8 cellular contexts compared by ENCODE assay signal in genomic region chr7:150046290-150047194, GRCh38.
DNase-seq lines count a peak whose midpoint lies in the region; ATAC-seq, FAIRE-seq and TF ChIP-seq lines count a peak whose summit lies in the region.
"Not testable (repeated sequence)": the region's sequence is repeated elsewhere in the genome, so short reads cannot be mapped to it uniquely, and the experiment has no call there.

No MANE protein-coding gene starts in this region.

- H3K4me2 ChIP-seq in A549 (peak overlapping the region; percentile 95), H1 (ENCODE audit: insufficient read depth in 1 of 2, low read depth in 2 of 2, low read length in 2 of 2) (peak overlapping the region; percentile 70 to 77; a peak in 3 of 4 replicates), HepG2 (ENCODE audit: low read depth, low read length) (peak overlapping the region; percentile 47)

- not testable (repeated sequence) for H3K9me3 Mint-ChIP-seq in WTC11; activated naive CD8-positive, alpha-beta T cell (ENCODE audit: low read depth)

- not testable (repeated sequence) for H2BK120ac ChIP-seq in H1 (replicated peaks; ENCODE audit: low read depth, low read length)

- not testable (repeated sequence) for H2BK15ac ChIP-seq in H1 (ENCODE audit: low read length)

- TF ChIP-seq POLR2A in A549 (IDR thresholded peaks at IDR 0.05; ENCODE audit: low read length); H1 (IDR thresholded peaks at IDR 0.05; ENCODE audit: control extremely low read depth in 1 of 2, low read depth in 2 of 2, low read length in 2 of 2); HepG2 (IDR thresholded peaks at IDR 0.05; ENCODE audit: insufficient read depth in 1 of 2, low read depth in 2 of 2, low read length in 2 of 2): not testable (repeated sequence)

- H4K20me1 ChIP-seq in H1 (replicated peaks in 1 of 2; ENCODE audit: control insufficient read depth in 1 of 2, insufficient read depth in 2 of 2, low read length in 2 of 2); HepG2 (ENCODE audit: insufficient read depth, low read length): not testable (repeated sequence)

- H2BK12ac ChIP-seq in H1 (ENCODE audit: low read depth, low read length) = not testable (repeated sequence)

- H3K27me3 Mint-ChIP-seq in WTC11 (ENCODE audit: low read depth) = peaks cover 49% of the 10 kb centered on the region
- not testable (repeated sequence) for H3K27me3 Mint-ChIP-seq in activated naive CD8-positive, alpha-beta T cell

- H3K27ac Mint-ChIP-seq in WTC11; activated naive CD8-positive, alpha-beta T cell: not testable (repeated sequence)

- intact Hi-C loops in HepG2 (cut with micrococcal nuclease; ENCODE audit: unreplicated experiment) = not testable (repeated sequence)

- not testable (repeated sequence) for H3K14ac ChIP-seq in H1 (ENCODE audit: insufficient read length)

- peak; percentile 57 to 59 for ATAC-seq in A549
- not testable (repeated sequence) for ATAC-seq in WTC11
- ATAC-seq in HepG2 = peak; percentile 71

- not testable (repeated sequence) for H2BK20ac ChIP-seq in H1 (ENCODE audit: low read length)

- peak overlapping the region; percentile 76 for H3K4me3 Mint-ChIP-seq in WTC11
- peak overlapping the region; percentile 79 for H3K4me3 Mint-ChIP-seq in activated naive CD8-positive, alpha-beta T cell

- not testable (repeated sequence) for H3K18ac ChIP-seq in H1 (ENCODE audit: extremely low read depth, low read length)

- H2BK5ac ChIP-seq in H1 (ENCODE audit: low read depth, low read length) = not testable (repeated sequence)

- not testable (repeated sequence) for H3K27me3 ChIP-seq in H1 (replicated peaks in 1 of 4; ENCODE audit: control insufficient read depth in 3 of 4, extremely low read depth in 1 of 4, insufficient read depth in 3 of 4, low read length in 3 of 4); HepG2 (ENCODE audit: control insufficient read depth in 1 of 2, insufficient read depth in 2 of 2, low read length in 2 of 2)

- not testable (repeated sequence) for H3K79me1 ChIP-seq in H1 (ENCODE audit: low read depth, low read length)

- not testable (repeated sequence) for H2AFZ ChIP-seq in H1 (ENCODE audit: low read length); HepG2 (ENCODE audit: low read length)

- POLR2A ChIA-PET in A549 (lab: Yijun Ruan, JAX); WTC11 (lab: Charles Lee); H1 (lab: Charles Lee; ENCODE audit: partially characterized antibody); HepG2 (lab: Yijun Ruan, JAX): not testable (repeated sequence)

- H3K4me1 Mint-ChIP-seq in WTC11 = peaks cover 11% of the 10 kb centered on the region
- H3K4me1 Mint-ChIP-seq in activated naive CD8-positive, alpha-beta T cell (ENCODE audit: low read depth) = peaks cover 15% of the 10 kb centered on the region

- TF ChIP-seq RAD21 in A549 (conservative IDR thresholded peaks at IDR 0.05 in 1 of 2, IDR thresholded peaks at IDR 0.05 in 1 of 2); H1 (IDR thresholded peaks at IDR 0.05 in 1 of 2, conservative IDR thresholded peaks at IDR 0.05 in 1 of 2; ENCODE audit: low read depth in 2 of 2, low read length in 2 of 2); HepG2 (CRISPR knock-in tag; IDR thresholded peaks at IDR 0.05): not testable (repeated sequence)

- not testable (repeated sequence) for TF ChIP-seq CTCF in A549 (IDR thresholded peaks at IDR 0.05); WTC11 (IDR thresholded peaks at IDR 0.05); H1 (IDR thresholded peaks at IDR 0.05; ENCODE audit: control extremely low read depth in 1 of 3, insufficient read depth in 1 of 3, low read depth in 1 of 3, low read length in 3 of 3); HepG2 (CRISPR knock-in tag; IDR thresholded peaks at IDR 0.05)

- H3K56ac ChIP-seq in H1 (replicated peaks; ENCODE audit: insufficient read length, low read depth, low read length) = not testable (repeated sequence)

- H3K23ac ChIP-seq in H1 (ENCODE audit: insufficient read length) = not testable (repeated sequence)

- H3K23me2 ChIP-seq in H1 (ENCODE audit: low read depth, low read length) = not testable (repeated sequence)

- H3K4ac ChIP-seq in H1 (replicated peaks; ENCODE audit: insufficient read length, low read depth, low read length) = not testable (repeated sequence)

- not testable (repeated sequence) for H4K5ac ChIP-seq in H1 (ENCODE audit: insufficient read length, low read depth, low read length)

- H3K4me1 ChIP-seq in A549; H1 (replicated peaks in 1 of 4; ENCODE audit: control insufficient read depth in 3 of 4, insufficient read depth in 4 of 4, low read length in 3 of 4); HepG2 (ENCODE audit: insufficient read depth, low read length): not testable (repeated sequence)

- not testable (repeated sequence) for FAIRE-seq in A549 (lab: Jason Lieb, UNC)
- FAIRE-seq in H1 (lab: Jason Lieb, UNC) = peak; percentile 84
- peak; percentile 74 for FAIRE-seq in HepG2 (lab: Jason Lieb, UNC)

- not testable (repeated sequence) for H2AK5ac ChIP-seq in H1 (ENCODE audit: low read depth, low read length)

- not testable (repeated sequence) for H3K9me3 ChIP-seq in A549; H1 (ENCODE audit: insufficient read depth in 2 of 2, low read depth in 1 of 2, low read length in 1 of 2); HepG2 (ENCODE audit: low read length)

- in situ Hi-C loops in HepG2 (cut with HindIII; ENCODE audit: extremely low pct_ligation_motif_present, low pct_unique_long_range_greater_than_20kb) = loop anchor here (25.0 kb wide), 1 partner anchor 184 kb away; the partner anchor contains the start of gene ATP6V0E2

- not testable (repeated sequence) for H4K8ac ChIP-seq in H1 (ENCODE audit: extremely low read depth, insufficient read depth, low read length)

- H4K91ac ChIP-seq in H1 (replicated peaks; ENCODE audit: insufficient read length, low read length) = not testable (repeated sequence)

- 25% methylated on average over 9 of the region's 17 CpGs for WGBS in A549 (ENCODE audit: missing lambda C conversion rate)
- 23% methylated on average over 7 of the region's 17 CpGs; no CpG with 5 or more reads in 1 of the 2 experiments for WGBS in H1 (ENCODE audit: extremely low coverage in 1 of 2, insufficient coverage in 1 of 2, insufficient read length in 1 of 2, insufficient replicate concordance in 2 of 2, low coverage in 1 of 2, low lambda C conversion rate in 2 of 2, missing lambda C conversion rate in 1 of 2), 2 experiments
- 6% methylated on average over 8 of the region's 17 CpGs for WGBS in HepG2 (ENCODE audit: low lambda C conversion rate)

- not testable (repeated sequence) for H3K79me2 ChIP-seq in H1 (ENCODE audit: control insufficient read depth in 1 of 2, insufficient read depth in 2 of 2, low read length in 2 of 2); HepG2 (ENCODE audit: insufficient read depth, low read length)

- H3K9ac ChIP-seq in H1 (replicated peaks in 1 of 4; ENCODE audit: extremely low read depth in 1 of 4, low read depth in 3 of 4, low read length in 3 of 4); HepG2 (ENCODE audit: insufficient read depth, low read depth, low read length): not testable (repeated sequence)

- DNase-seq in A549 (ENCODE audit: low read depth in 1 of 2, low spot score in 1 of 2); WTC11 (ENCODE audit: low spot score); H1 (ENCODE audit: low read depth in 1 of 2, low spot score in 2 of 2); HepG2 (ENCODE audit: low spot score): not testable (repeated sequence)
- peak; percentile 0 for DNase-seq in ELR (ENCODE audit: low read depth)
- DNase-seq in NCI-H2171 treated with DMSO at 0.1 percent for 48 hours (lab: John Stamatoyannopoulos, UW) = peak; percentile 22
- peak; percentile 31 for DNase-seq in retina

- not testable (repeated sequence) for TF ChIP-seq EP300 in A549 (IDR thresholded peaks at IDR 0.05); H1 (IDR thresholded peaks at IDR 0.05; ENCODE audit: borderline replicate concordance in 1 of 2, low read depth in 2 of 2, low read length in 2 of 2); HepG2 (IDR thresholded peaks at IDR 0.05; ENCODE audit: low read depth in 2 of 2, low read length in 2 of 2); HepG2 (CRISPR knock-in tag; IDR thresholded peaks at IDR 0.05; ENCODE audit: borderline replicate concordance)

- not testable (repeated sequence) for BruUV-seq in HepG2 (replicated peaks; lab: Mats Ljungman, UMichigan)

- H3K4me3 ChIP-seq in A549 (peak overlapping the region; percentile 44; the same call in 1 of the 3 replicates), H1 (ENCODE audit: extremely low read depth in 1 of 4, insufficient read depth in 2 of 4, low read depth in 3 of 4, low read length in 4 of 4) (peak overlapping the region in 2 of 4 experiments; percentile 27 to 59; a peak in 5 of 8 replicates), HepG2 (replicated peaks in 1 of 3; ENCODE audit: insufficient read depth in 1 of 3, low read depth in 2 of 3, low read length in 3 of 3) (peak overlapping the region in 1 of 3 experiments; percentile 20; a peak in 2 of 6 replicates)

- not testable (repeated sequence) for H3K27ac ChIP-seq in A549; H1 (ENCODE audit: low read depth, low read length); HepG2 (ENCODE audit: extremely low read length, insufficient read depth, low read length)

- not testable (repeated sequence) for H3K36me3 ChIP-seq in H1 (ENCODE audit: control insufficient read depth in 2 of 4, insufficient read depth in 4 of 4, low read length in 3 of 4); HepG2 (replicated peaks in 1 of 2; ENCODE audit: control insufficient read depth in 1 of 2, insufficient read depth in 2 of 2, low read length in 2 of 2)

- not testable (repeated sequence) for H3K36me3 Mint-ChIP-seq in WTC11; activated naive CD8-positive, alpha-beta T cell

- CTCF ChIA-PET in A549 (lab: Yijun Ruan, JAX); H1 (lab: Charles Lee; ENCODE audit: partially characterized antibody); HepG2 (lab: Yijun Ruan, JAX; ENCODE audit: low intra/inter-chr PET ratio, low total read pairs): not testable (repeated sequence)
- CTCF ChIA-PET in WTC11 (lab: Charles Lee) = interaction anchor here (1.7 kb wide), 1 partner anchor 185 kb away, joined by 10 read pairs; no protein-coding TSS in a partner anchor

TF ChIP-seq in A549, 52 proteins besides CTCF, POLR2A, EP300 and RAD21:
- TF ChIP-seq RFX5 (IDR thresholded peaks at IDR 0.05) = peak; percentile 91

TF ChIP-seq in HepG2, 621 proteins besides CTCF, POLR2A, EP300 and RAD21:
- TF ChIP-seq RFX5 (IDR thresholded peaks at IDR 0.05; ENCODE audit: low read depth, low read length) = 0 out of 2 replicates have a peak, but pooled peaks have one; percentile 63
